8 cellular contexts compared by ENCODE assay signal in the genomic region with DNA sequence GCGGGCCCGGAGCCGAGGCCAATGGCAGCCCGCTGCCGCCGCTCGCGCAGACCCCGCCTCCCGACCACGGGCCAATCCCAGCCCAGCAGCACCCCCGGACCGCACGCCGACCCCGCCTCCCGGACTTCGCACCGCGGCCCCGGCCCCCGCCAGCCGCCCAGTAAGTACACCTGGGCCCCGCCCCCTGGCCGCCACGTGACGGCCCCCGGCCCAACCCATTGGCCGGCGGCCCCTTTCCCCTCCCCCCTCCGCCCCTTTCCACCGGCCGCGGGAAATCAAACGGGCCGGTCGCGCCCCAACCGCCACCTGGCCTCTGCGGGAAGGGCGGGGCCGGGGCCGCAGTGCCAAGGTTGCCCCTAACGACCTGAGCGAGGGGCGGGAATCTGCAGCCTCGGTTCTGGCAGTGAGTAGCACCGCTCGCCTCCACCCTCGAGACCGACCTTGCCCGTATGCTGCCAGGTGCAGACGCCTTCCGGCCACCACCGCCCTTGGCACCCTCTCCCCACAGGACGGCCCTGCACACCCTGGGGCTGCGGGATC. TPM values are rescaled to one million over a fixed set of nuclear protein-coding genes. Genes with fewer than 3 reads are reported as not detected.
DNase-seq lines count a peak whose midpoint lies in the region; ATAC-seq and TF ChIP-seq lines count a peak whose summit lies in the region.

TSS of gene YBX2 (minus strand) at position 26 of the 540 bp plus-strand sequence. CDS start 139 bp downstream, outside the sequence.

- CTCF ChIA-PET in AG04450 (lab: Charles Lee) = no interaction called here
- CTCF ChIA-PET in activated CD8-positive, alpha-beta memory T cell treated with anti-CD3 and anti-CD28 coated beads, Interleukin-2, amount 10 ng/mL, durations not matched to agents 7 days and 5 days (lab: Charles Lee) = no interaction called here

- H3K9ac ChIP-seq in H9 (ENCODE audit: extremely low read depth, insufficient read length, low read length) = peak within 1 kb of the TSS; percentile 22

- WGBS in H9 (ENCODE audit: extremely low coverage, insufficient read length, low lambda C conversion rate) = no CpG with 5 or more reads among the region's 57 CpGs
- under 1% methylated on average over 57 of the region's 57 CpGs for WGBS in thymus

- H3K27ac ChIP-seq in AG04450 (ENCODE audit: low read depth, low read length) (no peak within 1 kb of the TSS), H9 (ENCODE audit: insufficient read length, low read depth, low read length) (no peak within 1 kb of the TSS), thymus (ENCODE audit: low read depth) (no peak within 1 kb of the TSS)

- H3K36me3 ChIP-seq in thymus (ENCODE audit: control insufficient read depth, insufficient read depth) = no peaks in the 10 kb centered on the region

- peaks cover 0 to 3% (median 0%) of the 10 kb centered on the region in 3 experiments; a peak in 2 of 7 replicates for H3K36me3 Mint-ChIP-seq in H9 (ENCODE audit: insufficient read depth in 1 of 3, low read depth in 3 of 3)
- H3K36me3 Mint-ChIP-seq in activated CD8-positive, alpha-beta memory T cell treated with anti-CD3 and anti-CD28 coated beads, Interleukin-2, amount 10 ng/mL, durations not matched to agents 7 days and 5 days = no peaks in the 10 kb centered on the region
- H3K36me3 Mint-ChIP-seq in nephron progenitor cell (ENCODE audit: low read depth) = no peaks in the 10 kb centered on the region

- H3K27me3 Mint-ChIP-seq in H9 (ENCODE audit: low read depth) (peaks cover 71% of the 10 kb centered on the region), nephron progenitor cell (ENCODE audit: low read depth, poor library complexity) (peaks cover 67% of the 10 kb centered on the region)
- peaks cover 51% of the 10 kb centered on the region for H3K27me3 Mint-ChIP-seq in activated CD8-positive, alpha-beta memory T cell treated with anti-CD3 and anti-CD28 coated beads, Interleukin-2, amount 10 ng/mL, durations not matched to agents 7 days and 5 days

- no peak for DNase-seq in AG04450 (ENCODE audit: low read depth, low spot score)
- DNase-seq in H9 = peak; percentile 100
- DNase-seq in NCI-H446 treated with DMSO at 0.1 percent for 48 hours (lab: John Stamatoyannopoulos, UW) = peak; percentile 74
- DNase-seq in activated CD8-positive, alpha-beta memory T cell treated with anti-CD3 and anti-CD28 coated beads, Interleukin-2, amount 10 ng/mL, durations not matched to agents 7 days and 5 days = peak; percentile 88
- DNase-seq in epidermal melanocyte (ENCODE audit: insufficient read length, low spot score) = peak; percentile 49
- DNase-seq in nephron progenitor cell = peak; percentile 93
- no peak for DNase-seq in inferior parietal cortex (ENCODE audit: extremely low spot score)

- no peak within 1 kb of the TSS for H3T11ph ChIP-seq in H9 (ENCODE audit: low read length)

- H2BK12ac ChIP-seq in H9 (ENCODE audit: insufficient read length, low read depth, low read length) = no peak within 1 kb of the TSS

- no peak within 1 kb of the TSS for H4K8ac ChIP-seq in H9 (replicated peaks; ENCODE audit: insufficient read length, low read depth, low read length)

- peak within 1 kb of the TSS; percentile 95 for H3K18ac ChIP-seq in H9 (ENCODE audit: insufficient read length, low read depth, low read length)

- peaks cover 4% of the 10 kb centered on the region; the same call in 1 of the 2 replicates for H3K9me3 ChIP-seq in AG04450 (ENCODE audit: control insufficient read depth, insufficient read depth, low read length)
- no peaks in the 10 kb centered on the region for H3K9me3 ChIP-seq in H9 (ENCODE audit: control insufficient read depth, low read depth, low read length)
- no peaks in the 10 kb centered on the region for H3K9me3 ChIP-seq in thymus (ENCODE audit: control insufficient read depth)

- TF ChIP-seq CTCF in AG04450 (IDR thresholded peaks at IDR 0.05; ENCODE audit: low read depth, low read length) (no peak), H9 (conservative IDR thresholded peaks at IDR 0.05) (no peak), nephron progenitor cell (IDR thresholded peaks at IDR 0.05) (no peak)

- no peak within 1 kb of the TSS for H2BK5ac ChIP-seq in H9 (ENCODE audit: insufficient read length, low read length)

- H3K4ac ChIP-seq in H9 (ENCODE audit: low read depth, low read length) = no peak within 1 kb of the TSS

- H2BK120ac ChIP-seq in H9 (ENCODE audit: low read depth, low read length, poor library complexity, severe bottlenecking) = no peak within 1 kb of the TSS

- no peak within 1 kb of the TSS for H2BK15ac ChIP-seq in H9 (ENCODE audit: low read depth, low read length)

- no peak within 1 kb of the TSS for H2AK5ac ChIP-seq in H9 (ENCODE audit: insufficient read length, low read length)

- H4K91ac ChIP-seq in H9 (ENCODE audit: insufficient read length, low read depth, low read length) = no peak within 1 kb of the TSS

- peak within 1 kb of the TSS; percentile 91 for H3K4me2 ChIP-seq in H9 (ENCODE audit: insufficient read depth, insufficient read length, low read length)

- H3K27ac Mint-ChIP-seq in H9 = peak within 1 kb of the TSS in 1 of 3 experiments; percentile 36; a peak in 2 of 7 replicates
- H3K27ac Mint-ChIP-seq in activated CD8-positive, alpha-beta memory T cell treated with anti-CD3 and anti-CD28 coated beads, Interleukin-2, amount 10 ng/mL, durations not matched to agents 7 days and 5 days = no peak within 1 kb of the TSS
- H3K27ac Mint-ChIP-seq in nephron progenitor cell = no peak within 1 kb of the TSS

- no peaks in the 10 kb centered on the region for H3K79me2 ChIP-seq in H9 (ENCODE audit: insufficient read depth, low read length)

- H2AFZ ChIP-seq in H9 (ENCODE audit: low read length) = no peak within 1 kb of the TSS

- H3K4me1 ChIP-seq in H9 (ENCODE audit: insufficient read depth, low read length) = peaks cover 4% of the 10 kb centered on the region; the same call in 1 of the 2 replicates
- peaks cover 24% of the 10 kb centered on the region for H3K4me1 ChIP-seq in thymus (ENCODE audit: control insufficient read depth, insufficient read depth, low read length)

- H3K14ac ChIP-seq in H9 (ENCODE audit: insufficient read depth, low read length) = peak within 1 kb of the TSS; percentile 89; the same call in 1 of the 2 replicates

- no peaks in the 10 kb centered on the region for H4K20me1 ChIP-seq in H9 (ENCODE audit: control insufficient read depth, insufficient read depth, insufficient read length)

- H3K4me3 ChIP-seq in AG04450 (ENCODE audit: low read depth, low read length) (peak within 1 kb of the TSS; percentile 7; the same call in 1 of the 2 replicates), thymus (ENCODE audit: low read length) (peak within 1 kb of the TSS; percentile 38)

- H3K23ac ChIP-seq in H9 (ENCODE audit: insufficient read length, low read depth, low read length) = no peak within 1 kb of the TSS

- H3K79me1 ChIP-seq in H9 (ENCODE audit: insufficient read depth, low read depth, low read length, poor library complexity, severe bottlenecking) = no peaks in the 10 kb centered on the region

- peaks cover 4% of the 10 kb centered on the region for H3K23me2 ChIP-seq in H9 (ENCODE audit: insufficient read length, low read depth, low read length, poor library complexity, severe bottlenecking)

- ATAC-seq in activated CD8-positive, alpha-beta memory T cell treated with anti-CD3 and anti-CD28 coated beads, Interleukin-2, amount 10 ng/mL, durations not matched to agents 7 days and 5 days = peak; percentile 85

- H3K4me3 Mint-ChIP-seq in H9 = peak within 1 kb of the TSS; percentile 61 to 83
- H3K4me3 Mint-ChIP-seq in activated CD8-positive, alpha-beta memory T cell treated with anti-CD3 and anti-CD28 coated beads, Interleukin-2, amount 10 ng/mL, durations not matched to agents 7 days and 5 days = peak within 1 kb of the TSS; percentile 67
- peak within 1 kb of the TSS; percentile 79 for H3K4me3 Mint-ChIP-seq in nephron progenitor cell

- H3K4me1 Mint-ChIP-seq in H9 = peaks cover 12 to 25% of the 10 kb centered on the region in 2 experiments
- peaks cover 21% of the 10 kb centered on the region for H3K4me1 Mint-ChIP-seq in activated CD8-positive, alpha-beta memory T cell treated with anti-CD3 and anti-CD28 coated beads, Interleukin-2, amount 10 ng/mL, durations not matched to agents 7 days and 5 days
- peaks cover 50% of the 10 kb centered on the region for H3K4me1 Mint-ChIP-seq in nephron progenitor cell

- POLR2A ChIA-PET in AG04450 (lab: Yijun Ruan, JAX) = no interaction called here

- H4K5ac ChIP-seq in H9 (ENCODE audit: insufficient read length, low read depth, low read length) = no peak within 1 kb of the TSS

- H3K27me3 ChIP-seq in AG04450 (ENCODE audit: control insufficient read depth, insufficient read depth, low read length) (peaks cover 41% of the 10 kb centered on the region), H9 (ENCODE audit: insufficient read depth, low read length) (peaks cover 2% of the 10 kb centered on the region), thymus (ENCODE audit: control insufficient read depth, insufficient read depth) (peaks cover 29% of the 10 kb centered on the region)

- no peak within 1 kb of the TSS for H3K56ac ChIP-seq in H9 (ENCODE audit: insufficient read length, low read depth, low read length)

- no peak within 1 kb of the TSS for H2BK20ac ChIP-seq in H9 (ENCODE audit: low read depth, low read length, poor library complexity, severe bottlenecking)

- peaks cover 3% of the 10 kb centered on the region in 2 experiments; a peak in 3 of 5 replicates for H3K9me3 Mint-ChIP-seq in H9
- no peaks in the 10 kb centered on the region for H3K9me3 Mint-ChIP-seq in activated CD8-positive, alpha-beta memory T cell treated with anti-CD3 and anti-CD28 coated beads, Interleukin-2, amount 10 ng/mL, durations not matched to agents 7 days and 5 days (ENCODE audit: low read depth)
- H3K9me3 Mint-ChIP-seq in nephron progenitor cell = no peaks in the 10 kb centered on the region

RNA-seq across cellular contexts. Expression of gene YBX2, which starts in this region (rescaled TPM):
- polyA plus RNA-seq in AG04450 (2011; rRNA removed) (0.02 TPM in 1 of 2 replicates, not detected in the other), thymus (0.48 TPM)
- polyA minus RNA-seq in AG04450 (2011; rRNA and poly(A)+ RNA removed) = not detected in 2 replicates
- total RNA-seq in H9 (2021) = 24.0 and 26.0 TPM in 2 replicates
- total RNA-seq in activated CD8-positive, alpha-beta memory T cell treated with anti-CD3 and anti-CD28 coated beads, Interleukin-2, amount 10 ng/mL, durations not matched to agents 7 days and 5 days = 1 to 10 TPM in 1 of 2 experiments, under 1 TPM in 1; 0.35 to 1.4 TPM

Comparison
In these comparisons a context has a peak if more than half of its experiments do, and no peak if none do; other contexts are left out.
1. RNA of gene YBX2 (total RNA-seq): 24.0 to 26.0 TPM in H9; 0.35 to 1.4 TPM in activated CD8-positive, alpha-beta memory T cell treated with anti-CD3 and anti-CD28 coated beads, Interleukin-2, amount 10 ng/mL, durations not matched to agents 7 days and 5 days; every median in the first group is over 10 times any median in the second.
2. DNase-seq: peak in H9 (single experiment), NCI-H446 treated with DMSO at 0.1 percent for 48 hours (single experiment), activated CD8-positive, alpha-beta memory T cell treated with anti-CD3 and anti-CD28 coated beads, Interleukin-2, amount 10 ng/mL, durations not matched to agents 7 days and 5 days (single experiment), epidermal melanocyte (single experiment) and nephron progenitor cell (single experiment); none in AG04450 (single experiment) and inferior parietal cortex (single experiment).
3. Peak in every context shown above with its lines, with median percentiles within 50 percentile points of each other: H3K4me3 Mint-ChIP-seq.